In the genomic region with DNA sequence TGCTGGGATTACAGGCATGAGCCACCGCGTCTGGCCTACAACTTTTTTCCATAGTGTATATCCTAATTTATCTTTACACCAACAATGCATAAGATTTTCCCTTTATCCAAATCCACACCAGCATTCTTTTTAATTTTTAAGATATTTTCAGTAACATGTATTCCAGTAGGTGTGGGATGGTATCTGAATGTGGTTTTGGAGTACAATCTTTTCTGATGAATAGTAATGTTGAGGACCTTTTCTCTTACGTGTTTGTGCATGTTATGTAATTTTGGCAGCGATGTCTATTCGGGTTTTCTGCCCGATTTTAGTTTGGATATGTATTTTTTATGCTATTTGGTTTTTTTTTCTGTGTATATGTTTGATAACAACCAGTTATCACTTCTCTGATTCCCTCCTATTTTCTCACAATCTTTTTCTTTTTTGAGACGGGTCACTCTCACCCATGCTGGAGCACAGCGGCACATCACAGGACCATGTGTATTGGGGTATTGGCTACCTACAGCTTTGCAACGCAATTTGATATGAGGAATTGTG, we compare ENCODE assay signal across 1 cellular context.
TF ChIP-seq lines count a peak whose summit lies in the region.

No MANE protein-coding gene starts in this region.

TF ChIP-seq in endothelial cell of umbilical vein, 7 proteins besides CTCF, POLR2A, EP300 and RAD21 (continued from another document):
- no peak for TF ChIP-seq POLR2AphosphoS5 (IDR thresholded peaks at IDR 0.05; ENCODE audit: insufficient read depth, low read depth, low read length)
- TF ChIP-seq, protein P1, sequence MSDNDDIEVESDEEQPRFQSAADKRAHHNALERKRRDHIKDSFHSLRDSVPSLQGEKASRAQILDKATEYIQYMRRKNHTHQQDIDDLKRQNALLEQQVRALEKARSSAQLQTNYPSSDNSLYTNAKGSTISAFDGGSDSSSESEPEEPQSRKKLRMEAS (IDR thresholded peaks at IDR 0.05; ENCODE audit: insufficient read depth, insufficient read length) = no peak
- TF ChIP-seq GATA2 (IDR thresholded peaks at IDR 0.05; ENCODE audit: insufficient read depth, insufficient read length, low read depth, low read length) = no peak
